ENCODE assay signal across 8 cellular contexts in genomic region chr13:112885782-112886268, GRCh38.
DNase-seq lines count a peak whose midpoint lies in the region; ATAC-seq lines count a peak whose summit lies in the region.

No MANE protein-coding gene starts in this region.

- no peak overlapping the region for H2BK5ac ChIP-seq in mesenchymal stem cell (ENCODE audit: low read depth, low read length, poor library complexity, severe bottlenecking)

- no peak overlapping the region for H4K91ac ChIP-seq in mesenchymal stem cell (ENCODE audit: low read length)

- H2AK5ac ChIP-seq in mesenchymal stem cell (ENCODE audit: low read length, severe bottlenecking): no peak overlapping the region

- H2BK120ac ChIP-seq in mesenchymal stem cell (ENCODE audit: low read depth, low read length): no peak overlapping the region

- H2AFZ ChIP-seq in mesenchymal stem cell (ENCODE audit: low read depth, low read length): peak overlapping the region; percentile 21

- H3K9ac ChIP-seq in duodenal mucosa (ENCODE audit: low read depth in 1 of 2, low read length in 2 of 2) (no peak overlapping the region), mesenchymal stem cell (ENCODE audit: low read length) (peak overlapping the region; percentile 79)

- no peaks in the 10 kb centered on the region for H3K9me3 ChIP-seq in duodenal mucosa (ENCODE audit: control insufficient read depth in 1 of 2, low read length in 2 of 2)
- no peaks in the 10 kb centered on the region for H3K9me3 ChIP-seq in mesenchymal stem cell (ENCODE audit: control insufficient read depth, low read length)

- no peak for ATAC-seq in GM21526 (IDR thresholded peaks at IDR 0.05; ENCODE audit: low FRiP score, unreplicated experiment)
- ATAC-seq in GM21423 (IDR thresholded peaks at IDR 0.05; ENCODE audit: unreplicated experiment): no peak

- H3K27ac ChIP-seq in duodenal mucosa (ENCODE audit: low read depth, low read length) (no peak overlapping the region), mesenchymal stem cell (ENCODE audit: low read length, poor library complexity, severe bottlenecking) (peak overlapping the region; percentile 9)

- H3K4me1 ChIP-seq in duodenal mucosa (ENCODE audit: control insufficient read depth in 1 of 2, insufficient read depth in 2 of 2, low read length in 2 of 2) (peaks cover 7 to 10% of the 10 kb centered on the region in 2 donors), mesenchymal stem cell (ENCODE audit: control insufficient read depth, insufficient read depth, low read depth, low read length) (peaks cover 19% of the 10 kb centered on the region)

- H3K27me3 ChIP-seq in duodenal mucosa (ENCODE audit: control insufficient read depth in 1 of 2, insufficient read depth in 2 of 2, low read length in 2 of 2): peaks cover 0 to 2% of the 10 kb centered on the region in 2 donors
- H3K27me3 ChIP-seq in mesenchymal stem cell (ENCODE audit: control insufficient read depth in 1 of 2, insufficient read depth in 1 of 2, low read length in 2 of 2): peaks cover 0 to 29% of the 10 kb centered on the region in 2 experiments

- peaks cover 14 to 34% of the 10 kb centered on the region in 2 donors for H3K36me3 ChIP-seq in duodenal mucosa (ENCODE audit: control insufficient read depth in 1 of 2, insufficient read depth in 2 of 2, low read length in 2 of 2)
- peaks cover 21 to 29% of the 10 kb centered on the region in 2 experiments for H3K36me3 ChIP-seq in mesenchymal stem cell (ENCODE audit: control insufficient read depth in 1 of 2, insufficient read depth in 2 of 2, low read depth in 1 of 2, low read length in 2 of 2)

- no peak overlapping the region for H3K14ac ChIP-seq in mesenchymal stem cell (ENCODE audit: low read length in 2 of 2)

- no peak overlapping the region for H3K4ac ChIP-seq in mesenchymal stem cell (ENCODE audit: low read depth in 1 of 2, low read length in 2 of 2)

- peak; percentile 82 for DNase-seq in Daoy (ENCODE audit: low read depth)
- peak; percentile 89 for DNase-seq in NCI-H510A (lab: John Stamatoyannopoulos, UW)
- peak; percentile 88 for DNase-seq in mesenchymal stem cell
- no peak for DNase-seq in stimulated activated CD4-positive, alpha-beta T cell treated with anti-CD3 and anti-CD28 coated beads, Interleukin-2, amount 100 ng/mL, for 24 hours
- no peak for DNase-seq in NCI-H1436 treated with DMSO at 0.1 percent for 48 hours (lab: John Stamatoyannopoulos, UW)

- peak overlapping the region; percentile 40 to 55 for H3K4me3 ChIP-seq in duodenal mucosa (ENCODE audit: low read depth in 1 of 2, low read length in 2 of 2)
- peak overlapping the region in 1 of 2 experiments; percentile 71 for H3K4me3 ChIP-seq in mesenchymal stem cell (ENCODE audit: insufficient read depth in 1 of 2, low read depth in 1 of 2, low read length in 2 of 2)

- no peak overlapping the region for H2BK15ac ChIP-seq in mesenchymal stem cell (ENCODE audit: low read depth, poor library complexity, severe bottlenecking)

- H4K8ac ChIP-seq in mesenchymal stem cell (ENCODE audit: low read length): no peak overlapping the region

- H3K18ac ChIP-seq in mesenchymal stem cell (ENCODE audit: low read depth in 1 of 2, low read length in 2 of 2): peak overlapping the region in 1 of 2 experiments; percentile 54

- 24% methylated on average over 24 of the region's 25 CpGs for WGBS in mesenchymal stem cell

- H3K23ac ChIP-seq in mesenchymal stem cell (ENCODE audit: low read length in 2 of 2): no peak overlapping the region

- H2BK12ac ChIP-seq in mesenchymal stem cell (ENCODE audit: low read length in 2 of 2): peak overlapping the region in 1 of 2 experiments; percentile 60

- no peaks in the 10 kb centered on the region for H3K79me1 ChIP-seq in mesenchymal stem cell (replicated peaks; ENCODE audit: low read length, poor library complexity, severe bottlenecking)

- H3K4me2 ChIP-seq in mesenchymal stem cell (ENCODE audit: low read length, poor library complexity, severe bottlenecking): peak overlapping the region; percentile 39

Comparison
In these comparisons a context has a peak if more than half of its experiments do, and no peak if none do; other contexts are left out.
1. DNase-seq: peak in Daoy (single experiment), NCI-H510A (single experiment) and mesenchymal stem cell (single experiment); none in stimulated activated CD4-positive, alpha-beta T cell treated with anti-CD3 and anti-CD28 coated beads, Interleukin-2, amount 100 ng/mL, for 24 hours (0 of 2) and NCI-H1436 treated with DMSO at 0.1 percent for 48 hours (single experiment).